Comparison of ENCODE assay signal across 25 cellular contexts in genomic region chr7:43575506-43575905, GRCh38.
"Had no signal": no experiment of that assay in that cellular context is flagged by ENCODE, and none has a peak within 500 bp of the region (broad histone marks: within the 10 kb centered on the region; RNA-seq: fewer than 3 reads in every experiment).

No MANE protein-coding gene starts in this region.

- DNase-seq: hippocampal formation; left colon; left lung; lower lobe of right lung; mammary epithelial cell; mesenchymal stem cell; naive B cell; natural killer cell; nephron progenitor cell; occipital lobe; right lobe of liver; stimulated activated CD4-positive, alpha-beta T cell treated with anti-CD3 and anti-CD28 coated beads, Interleukin-1b, Interleukin-23, amount 100 ng/mL, for 48 hours; stimulated activated CD4-positive, alpha-beta T cell treated with anti-CD3 and anti-CD28 coated beads, Interleukin-2, amount 100 ng/mL, for 48 hours; stimulated activated CD4-positive, alpha-beta T cell treated with anti-CD3 and anti-CD28 coated beads, Interleukin-4, amount 100 ng/mL, for 4 hours; stimulated activated CD8-positive, alpha-beta memory T cell treated with anti-CD3 and anti-CD28 coated beads, Interleukin-4, amount 100 ng/mL, for 48 hours; stimulated activated naive CD4-positive, alpha-beta T cell treated with Interleukin-2 at 50 U/mL for 16 hours; stimulated activated naive CD8-positive, alpha-beta T cell treated with anti-CD3 and anti-CD28 coated beads, Interleukin-15, amount 100 ng/mL, for 72 hours; substantia nigra had no signal

- H3K4me3 ChIP-seq: left lung, lower lobe of right lung, neural progenitor cell, right atrium auricular region, right lobe of liver, smooth muscle cell, tibial nerve, vagina had no signal

- H3K9me3 ChIP-seq: left lung, lower lobe of right lung, neutrophil, right atrium auricular region, right lobe of liver, tibial nerve, vagina had no signal

- H2AFZ ChIP-seq: neural progenitor cell had no signal

- FAIRE-seq: keratinocyte had no signal

- H3K27ac ChIP-seq: left lung, lower lobe of right lung, neural progenitor cell, neutrophil, right atrium auricular region, right lobe of liver, tibial nerve, vagina had no signal

- H3K27me3 ChIP-seq: neural progenitor cell, right atrium auricular region, right lobe of liver, tibial nerve, vagina had no signal

- H3K36me3 ChIP-seq: left lung, lower lobe of right lung, neural progenitor cell, neutrophil, right atrium auricular region, right lobe of liver, tibial nerve, vagina had no signal

- H3K4me1 ChIP-seq: lower lobe of right lung, right atrium auricular region, right lobe of liver had no signal

- H3K9ac ChIP-seq: neural progenitor cell had no signal

- H3K4me2 ChIP-seq: neural progenitor cell, smooth muscle cell had no signal
